In the genomic region with DNA sequence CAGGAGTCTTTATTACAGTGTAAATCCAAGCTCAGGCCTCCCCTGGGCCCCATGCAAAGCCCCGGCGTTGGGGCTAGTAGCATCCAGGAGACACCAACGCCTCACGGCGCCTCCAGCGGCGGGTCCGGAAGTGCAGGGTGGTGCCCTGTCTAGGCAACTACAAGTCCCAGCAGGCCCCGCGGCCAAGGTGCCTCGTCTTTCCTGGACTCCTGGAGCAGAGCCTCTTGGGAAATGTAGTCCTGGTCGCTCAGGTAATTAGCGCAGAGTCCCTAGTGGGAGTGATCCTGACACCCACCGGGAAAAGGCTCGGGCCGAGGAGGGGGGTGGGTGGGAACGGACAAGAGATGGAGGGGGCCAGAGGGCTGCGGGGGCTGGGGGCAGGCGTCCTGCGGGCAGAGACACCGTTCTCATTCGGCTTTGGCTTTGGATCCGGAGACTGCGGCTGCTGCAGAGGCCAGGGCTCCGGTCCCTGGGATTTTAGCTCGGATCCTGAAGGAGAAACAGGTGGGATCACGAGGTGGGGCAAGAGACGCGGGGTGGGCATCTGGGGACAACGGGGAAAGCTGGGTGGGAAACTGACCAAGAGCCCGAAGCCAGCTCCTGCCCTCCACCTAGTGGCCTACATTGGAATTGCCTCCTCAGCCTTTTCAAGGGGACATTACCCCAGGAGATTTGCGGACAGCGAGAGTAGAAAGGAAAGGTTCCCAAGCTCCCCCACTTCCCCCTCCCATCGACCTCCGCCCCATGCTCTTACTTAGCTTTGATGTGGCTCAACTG, we compare ENCODE assay signal across 8 cellular contexts. TPM values are rescaled to one million over a fixed set of nuclear protein-coding genes. Genes with fewer than 3 reads are reported as not detected.
DNase-seq lines count a peak whose midpoint lies in the region; ATAC-seq and TF ChIP-seq lines count a peak whose summit lies in the region.

No MANE protein-coding gene starts in this region.

- no peak overlapping the region for H3K9ac ChIP-seq in liver (ENCODE audit: low read depth in 1 of 2, low read length in 2 of 2)

- peaks cover 0 to 4% (median 2%) of the 10 kb centered on the region in 4 donors for H3K4me1 ChIP-seq in liver (ENCODE audit: control insufficient read depth in 4 of 4, insufficient read depth in 4 of 4, low read length in 3 of 4)

- no peaks in the 10 kb centered on the region for H3K9me3 ChIP-seq in liver (ENCODE audit: control insufficient read depth in 4 of 4, low read length in 3 of 4)

- no peaks in the 10 kb centered on the region for H3K27me3 ChIP-seq in liver (ENCODE audit: control insufficient read depth in 4 of 4, insufficient read depth in 4 of 4, low read length in 3 of 4)

- peak overlapping the region in 1 of 2 donors; percentile 33 for H3K27ac ChIP-seq in liver (ENCODE audit: low read depth in 1 of 2, low read length in 2 of 2)

- under 1% methylated on average over 35 of the region's 35 CpGs for WGBS in liver

- DNase-seq in C1 segment of cervical spinal cord (lab: John Stamatoyannopoulos, UW) (peak; percentile 26 to 92 (median 86)), NCI-H526 (lab: John Stamatoyannopoulos, UW) (peak; percentile 93 to 98)
- peak; percentile 99 for DNase-seq in activated CD4-positive, alpha-beta T cell treated with anti-CD3 and anti-CD28 coated beads, Interleukin-2, amount 10 ng/mL, durations not matched to agents 7 days and 5 days
- peak; percentile 98 for DNase-seq in stimulated activated CD4-positive, alpha-beta T cell treated with anti-CD3 and anti-CD28 coated beads, Interleukin-4, amount 100 ng/mL, for 1 hour

- H3K27me3 Mint-ChIP-seq in activated CD4-positive, alpha-beta T cell treated with anti-CD3 and anti-CD28 coated beads, Interleukin-2, amount 10 ng/mL, durations not matched to agents 7 days and 5 days: peaks cover 4% of the 10 kb centered on the region
- peaks cover 15% of the 10 kb centered on the region for H3K27me3 Mint-ChIP-seq in dendritic cell treated with granulocyte-macrophage colony-stimulating factor and Interleukin-4, amounts not matched to agents 40 ng/mL and 50 ng/mL, for 4 days

- TF ChIP-seq RAD21 in liver (IDR thresholded peaks at IDR 0.05): peak; percentile 60 to 74

- no peaks in the 10 kb centered on the region for H3K9me3 Mint-ChIP-seq in activated CD4-positive, alpha-beta T cell treated with anti-CD3 and anti-CD28 coated beads, Interleukin-2, amount 10 ng/mL, durations not matched to agents 7 days and 5 days
- no peaks in the 10 kb centered on the region for H3K9me3 Mint-ChIP-seq in dendritic cell treated with granulocyte-macrophage colony-stimulating factor and Interleukin-4, amounts not matched to agents 40 ng/mL and 50 ng/mL, for 4 days

- POLR2A ChIA-PET in activated CD4-positive, alpha-beta T cell treated with anti-CD3 and anti-CD28 coated beads, Interleukin-2, amount 10 ng/mL, durations not matched to agents 7 days and 5 days (lab: Charles Lee): interaction anchor here (0.5 kb wide), 1 partner anchor 688 kb away, joined by 3 read pairs; no protein-coding TSS in a partner anchor

- CTCF ChIA-PET in activated CD4-positive, alpha-beta T cell treated with anti-CD3 and anti-CD28 coated beads, Interleukin-2, amount 10 ng/mL, durations not matched to agents 7 days and 5 days (lab: Charles Lee): interaction anchor here (0.5 to 3.5 kb wide), 57 partner anchors 8 to 393 kb away, joined by 3 to 73 read pairs (median 4); a partner anchor contains a TSS

- peak; percentile 95 for TF ChIP-seq CTCF in liver (IDR thresholded peaks at IDR 0.05; ENCODE audit: low read depth, low read length, missing input control)

- ATAC-seq in GM19328 (IDR thresholded peaks at IDR 0.05; ENCODE audit: unreplicated experiment) (peak; percentile 86), HG03460 (IDR thresholded peaks at IDR 0.05; ENCODE audit: unreplicated experiment) (peak; percentile 86)

- peak overlapping the region; percentile 90 for H3K4me3 Mint-ChIP-seq in activated CD4-positive, alpha-beta T cell treated with anti-CD3 and anti-CD28 coated beads, Interleukin-2, amount 10 ng/mL, durations not matched to agents 7 days and 5 days
- peak overlapping the region; percentile 95 for H3K4me3 Mint-ChIP-seq in dendritic cell treated with granulocyte-macrophage colony-stimulating factor and Interleukin-4, amounts not matched to agents 40 ng/mL and 50 ng/mL, for 4 days

- H3K4me1 Mint-ChIP-seq in activated CD4-positive, alpha-beta T cell treated with anti-CD3 and anti-CD28 coated beads, Interleukin-2, amount 10 ng/mL, durations not matched to agents 7 days and 5 days: peaks cover 16% of the 10 kb centered on the region
- peaks cover 17% of the 10 kb centered on the region for H3K4me1 Mint-ChIP-seq in dendritic cell treated with granulocyte-macrophage colony-stimulating factor and Interleukin-4, amounts not matched to agents 40 ng/mL and 50 ng/mL, for 4 days (ENCODE audit: low read depth)

- no peaks in the 10 kb centered on the region for H3K36me3 Mint-ChIP-seq in activated CD4-positive, alpha-beta T cell treated with anti-CD3 and anti-CD28 coated beads, Interleukin-2, amount 10 ng/mL, durations not matched to agents 7 days and 5 days (ENCODE audit: low read depth)
- H3K36me3 Mint-ChIP-seq in dendritic cell treated with granulocyte-macrophage colony-stimulating factor and Interleukin-4, amounts not matched to agents 40 ng/mL and 50 ng/mL, for 4 days (ENCODE audit: low read depth): peaks cover 19% of the 10 kb centered on the region

- peak overlapping the region; percentile 57 to 70 (median 63) for H3K4me3 ChIP-seq in liver (ENCODE audit: low read depth in 1 of 3, low read length in 3 of 3)

- H3K27ac Mint-ChIP-seq in activated CD4-positive, alpha-beta T cell treated with anti-CD3 and anti-CD28 coated beads, Interleukin-2, amount 10 ng/mL, durations not matched to agents 7 days and 5 days: peak overlapping the region; percentile 80
- H3K27ac Mint-ChIP-seq in dendritic cell treated with granulocyte-macrophage colony-stimulating factor and Interleukin-4, amounts not matched to agents 40 ng/mL and 50 ng/mL, for 4 days: peak overlapping the region; percentile 63

- H3K36me3 ChIP-seq in liver (ENCODE audit: control insufficient read depth in 4 of 4, insufficient read depth in 3 of 4, low read depth in 1 of 4, low read length in 3 of 4): no peaks in the 10 kb centered on the region

- intact Hi-C loops in dendritic cell treated with granulocyte-macrophage colony-stimulating factor and Interleukin-4, amounts not matched to agents 40 ng/mL and 50 ng/mL, for 4 days (cut with micrococcal nuclease): no loop called here

TF ChIP-seq in liver, 16 proteins besides CTCF, POLR2A, EP300 and RAD21 (continues in another document):
- no peak for TF ChIP-seq NR2F2 (IDR thresholded peaks at IDR 0.05)
- TF ChIP-seq YY1 (IDR thresholded peaks at IDR 0.05): peak; percentile 4
- no peak for TF ChIP-seq TAF1 (conservative IDR thresholded peaks at IDR 0.05)
- no peak for TF ChIP-seq HNF4G (IDR thresholded peaks at IDR 0.05)
- TF ChIP-seq RXRA (IDR thresholded peaks at IDR 0.05): no peak
- TF ChIP-seq, protein P1, sequence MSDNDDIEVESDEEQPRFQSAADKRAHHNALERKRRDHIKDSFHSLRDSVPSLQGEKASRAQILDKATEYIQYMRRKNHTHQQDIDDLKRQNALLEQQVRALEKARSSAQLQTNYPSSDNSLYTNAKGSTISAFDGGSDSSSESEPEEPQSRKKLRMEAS (IDR thresholded peaks at IDR 0.05): no peak
- no peak for TF ChIP-seq HNF4A (conservative IDR thresholded peaks at IDR 0.05)
- no peak for TF ChIP-seq SP1 (IDR thresholded peaks at IDR 0.05)
- TF ChIP-seq GABPA (IDR thresholded peaks at IDR 0.05 in 1 of 2, conservative IDR thresholded peaks at IDR 0.05 in 1 of 2): peak in 1 of 2 donors; percentile 60
- TF ChIP-seq, protein P2, sequence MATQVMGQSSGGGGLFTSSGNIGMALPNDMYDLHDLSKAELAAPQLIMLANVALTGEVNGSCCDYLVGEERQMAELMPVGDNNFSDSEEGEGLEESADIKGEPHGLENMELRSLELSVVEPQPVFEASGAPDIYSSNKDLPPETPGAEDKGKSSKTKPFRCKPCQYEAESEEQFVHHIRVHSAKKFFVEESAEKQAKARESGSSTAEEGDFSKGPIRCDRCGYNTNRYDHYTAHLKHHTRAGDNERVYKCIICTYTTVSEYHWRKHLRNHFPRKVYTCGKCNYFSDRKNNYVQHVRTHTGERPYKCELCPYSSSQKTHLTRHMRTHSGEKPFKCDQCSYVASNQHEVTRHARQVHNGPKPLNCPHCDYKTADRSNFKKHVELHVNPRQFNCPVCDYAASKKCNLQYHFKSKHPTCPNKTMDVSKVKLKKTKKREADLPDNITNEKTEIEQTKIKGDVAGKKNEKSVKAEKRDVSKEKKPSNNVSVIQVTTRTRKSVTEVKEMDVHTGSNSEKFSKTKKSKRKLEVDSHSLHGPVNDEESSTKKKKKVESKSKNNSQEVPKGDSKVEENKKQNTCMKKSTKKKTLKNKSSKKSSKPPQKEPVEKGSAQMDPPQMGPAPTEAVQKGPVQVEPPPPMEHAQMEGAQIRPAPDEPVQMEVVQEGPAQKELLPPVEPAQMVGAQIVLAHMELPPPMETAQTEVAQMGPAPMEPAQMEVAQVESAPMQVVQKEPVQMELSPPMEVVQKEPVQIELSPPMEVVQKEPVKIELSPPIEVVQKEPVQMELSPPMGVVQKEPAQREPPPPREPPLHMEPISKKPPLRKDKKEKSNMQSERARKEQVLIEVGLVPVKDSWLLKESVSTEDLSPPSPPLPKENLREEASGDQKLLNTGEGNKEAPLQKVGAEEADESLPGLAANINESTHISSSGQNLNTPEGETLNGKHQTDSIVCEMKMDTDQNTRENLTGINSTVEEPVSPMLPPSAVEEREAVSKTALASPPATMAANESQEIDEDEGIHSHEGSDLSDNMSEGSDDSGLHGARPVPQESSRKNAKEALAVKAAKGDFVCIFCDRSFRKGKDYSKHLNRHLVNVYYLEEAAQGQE (IDR thresholded peaks at IDR 0.05): no peak
- TF ChIP-seq FOXA2 (IDR thresholded peaks at IDR 0.05): no peak

RNA-seq across cellular contexts. Expression of a gene that starts 11.4 kb away (rescaled TPM):
- total RNA-seq in activated CD4-positive, alpha-beta T cell treated with anti-CD3 and anti-CD28 coated beads, Interleukin-2, amount 10 ng/mL, durations not matched to agents 7 days and 5 days: 1 to 10 TPM; 1.8 to 2.0 TPM
- total RNA-seq in liver: 1 to 10 TPM; 1.0 to 1.6 TPM
- polyA plus RNA-seq in liver: 1 to 10 TPM; 1.3 to 3.5 TPM

RNA-seq across cellular contexts. Expression of a gene that starts 12.8 kb away (rescaled TPM):
- total RNA-seq in activated CD4-positive, alpha-beta T cell treated with anti-CD3 and anti-CD28 coated beads, Interleukin-2, amount 10 ng/mL, durations not matched to agents 7 days and 5 days: 1 to 10 TPM in 1 of 2 experiments, under 1 TPM in 1; 0.82 to 1.1 TPM
- 1 to 10 TPM in 1 of 2 donors, under 1 TPM in 1; 0.17 to 1.5 TPM for total RNA-seq in liver
- polyA plus RNA-seq in liver: under 1 TPM; 0.45 to 0.49 TPM

RNA-seq across cellular contexts. Expression of a gene that starts 17.7 kb away (rescaled TPM):
- total RNA-seq in activated CD4-positive, alpha-beta T cell treated with anti-CD3 and anti-CD28 coated beads, Interleukin-2, amount 10 ng/mL, durations not matched to agents 7 days and 5 days: 10 to 100 TPM; 36.0 to 43.9 TPM
- total RNA-seq in liver: 1 to 10 TPM in 1 of 2 donors, under 1 TPM in 1; 0.28 to 1.3 TPM
- under 1 TPM; 0.18 to 0.51 TPM for polyA plus RNA-seq in liver

RNA-seq across cellular contexts. Expression of a gene that starts 21.8 kb away (rescaled TPM):
- 100 to 1,000 TPM; 143 to 157 TPM for total RNA-seq in activated CD4-positive, alpha-beta T cell treated with anti-CD3 and anti-CD28 coated beads, Interleukin-2, amount 10 ng/mL, durations not matched to agents 7 days and 5 days
- total RNA-seq in liver: 10 to 100 TPM; 20.2 to 29.1 TPM
- polyA plus RNA-seq in liver: 10 to 100 TPM in 1 of 2 donors, 1 to 10 TPM in 1; 7.3 to 25.3 TPM

Comparison
In these comparisons a context has a peak if more than half of its experiments do, and no peak if none do; other contexts are left out.
1. RNA of a gene that starts 17.7 kb away (total RNA-seq): 36.0 to 43.9 TPM in activated CD4-positive, alpha-beta T cell treated with anti-CD3 and anti-CD28 coated beads, Interleukin-2, amount 10 ng/mL, durations not matched to agents 7 days and 5 days; 0.28 to 1.3 TPM in liver; every median in the first group is over 10 times any median in the second.
2. Peak in every context shown above with its lines, with median percentiles within 50 percentile points of each other: DNase-seq.